Comparison of ENCODE assay signal across 8 cellular contexts in the genomic region with DNA sequence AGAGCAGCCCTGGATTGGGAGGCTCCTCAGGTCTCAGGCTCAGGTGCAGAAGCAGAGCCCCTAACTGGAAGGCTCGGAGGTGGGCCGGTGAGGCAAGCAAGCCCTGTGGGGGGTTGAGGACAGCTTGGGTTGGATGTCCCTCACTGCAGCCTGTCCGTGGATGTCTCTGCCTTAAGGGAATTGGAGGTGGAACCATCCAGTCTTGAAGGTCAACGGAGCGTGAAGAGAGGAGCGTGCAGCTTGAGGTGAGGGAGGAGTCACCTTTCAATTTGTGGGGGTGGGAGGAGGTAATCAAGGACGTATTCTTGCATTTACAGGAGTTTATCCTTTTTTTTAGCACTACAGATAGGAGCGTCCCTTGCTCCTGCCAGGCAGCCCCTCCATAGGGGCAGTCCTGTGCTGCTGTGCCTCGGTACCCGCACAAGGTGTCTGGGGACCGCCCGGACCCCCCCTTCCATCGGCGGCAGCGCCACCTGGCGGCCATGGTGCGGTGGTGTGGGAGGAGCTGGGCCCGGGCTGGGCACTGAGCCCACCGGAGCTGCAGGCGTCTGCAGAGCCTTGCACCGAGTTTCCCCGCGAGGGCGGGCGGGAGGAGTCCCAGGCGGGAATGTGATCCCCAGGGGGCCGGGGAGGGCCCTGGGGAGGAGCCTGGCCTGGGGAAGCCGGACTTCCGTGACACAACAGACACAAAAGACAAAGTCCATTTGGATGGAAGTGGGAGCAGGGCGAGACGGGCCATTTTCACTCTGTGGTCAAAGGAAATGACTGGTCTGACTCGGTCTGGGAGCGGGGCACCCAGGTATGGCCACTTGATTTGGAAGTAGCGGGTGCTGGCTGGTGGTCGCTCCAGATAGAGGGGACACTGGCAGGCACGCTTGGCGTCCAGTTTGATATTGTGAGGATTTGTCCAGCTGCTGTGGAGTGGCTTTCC. TPM values are rescaled to one million over a fixed set of nuclear protein-coding genes. Genes with fewer than 3 reads are reported as not detected.
DNase-seq lines count a peak whose midpoint lies in the region; ATAC-seq and TF ChIP-seq lines count a peak whose summit lies in the region.

No MANE protein-coding gene starts in this region.

- CTCF ChIA-PET in MCF 10A (lab: Yijun Ruan, JAX), result interaction anchor here (0.5 to 14.4 kb wide), 32 partner anchors 8 to 433 kb away, joined by 3 to 251 read pairs (median 4); a partner anchor contains a TSS

- peak; percentile 99 for TF ChIP-seq CTCF in VCaP (conservative IDR thresholded peaks at IDR 0.05)
- peak; percentile 95 for TF ChIP-seq CTCF in MCF 10A (IDR thresholded peaks at IDR 0.05; ENCODE audit: unreplicated experiment)

- H3K4me3 Mint-ChIP-seq in MCF 10A (ENCODE audit: unreplicated experiment), result peak overlapping the region; percentile 68

- intact Hi-C loops in MCF 10A (cut with micrococcal nuclease), result no loop called here

- no peak overlapping the region for H3K27ac Mint-ChIP-seq in MCF 10A (ENCODE audit: low read depth, unreplicated experiment)

- peaks cover 9% of the 10 kb centered on the region for H3K4me1 Mint-ChIP-seq in MCF 10A (ENCODE audit: insufficient read depth, unreplicated experiment)

- H3K27ac ChIP-seq in VCaP (peak overlapping the region; percentile 58), skin epidermis (no peak overlapping the region)

- H3K4me3 ChIP-seq in skin epidermis, result peak overlapping the region in 6 of 7 experiments; percentile 0 to 41 (median 24)

- H3K9me3 Mint-ChIP-seq in MCF 10A (ENCODE audit: unreplicated experiment), result no peaks in the 10 kb centered on the region

- H3K36me3 Mint-ChIP-seq in MCF 10A (ENCODE audit: insufficient read depth, unreplicated experiment), result no peaks in the 10 kb centered on the region

- DNase-seq in AG20443 (ENCODE audit: low spot score) (peak; percentile 95), NCI-H1105 treated with DMSO at 0.1 percent for 48 hours (lab: John Stamatoyannopoulos, UW) (peak; percentile 42), MCF 10A (ENCODE audit: unreplicated experiment) (peak; percentile 87), iPS-NIHi11 (ENCODE audit: low spot score) (peak; percentile 95), dedifferentiated amniotic fluid mesenchymal stem cell (ENCODE audit: extremely low spot score) (no peak)

- POLR2A ChIA-PET in MCF 10A (lab: Yijun Ruan, JAX), result interaction anchor here (0.6 to 2.6 kb wide), 11 partner anchors 9 to 220 kb away, joined by 3 to 14 read pairs (median 3); a partner anchor contains a TSS

- BruUV-seq in MCF 10A (replicated peaks; lab: Mats Ljungman, UMichigan), result no TSS peak

- ATAC-seq in GM19351 (IDR thresholded peaks at IDR 0.05; ENCODE audit: unreplicated experiment), result peak; percentile 53

- H3K27me3 Mint-ChIP-seq in MCF 10A (ENCODE audit: insufficient read depth, unreplicated experiment), result peaks cover 29% of the 10 kb centered on the region

RNA-seq across cellular contexts. Expression of a gene that starts 0.9 kb away (rescaled TPM):
- 0.25 and 0.33 TPM in 2 replicates for total RNA-seq in MCF 10A (2022)

RNA-seq across cellular contexts. Expression of a gene that starts 10.6 kb away (rescaled TPM):
- 0.20 TPM in 1 of 2 replicates, not detected in the other for total RNA-seq in MCF 10A (2022)

RNA-seq across cellular contexts. Expression of a gene that starts 19.7 kb away (rescaled TPM):
- 21.0 and 26.0 TPM in 2 replicates for total RNA-seq in MCF 10A (2022)

RNA-seq across cellular contexts. Expression of a gene that starts 24.5 kb away (rescaled TPM):
- total RNA-seq in MCF 10A (2022), result 30.8 and 41.9 TPM in 2 replicates

RNA-seq across cellular contexts. Expression of a gene that starts 52.6 kb away (rescaled TPM):
- total RNA-seq in MCF 10A (2022), result 1.4 and 2.7 TPM in 2 replicates
